14 cellular contexts compared by ENCODE assay signal in genomic region chr6:149395185-149395584, GRCh38. TPM values are rescaled to one million over a fixed set of nuclear protein-coding genes. Genes with fewer than 3 reads are reported as not detected.
DNase-seq lines count a peak whose midpoint lies in the region; ATAC-seq and TF ChIP-seq lines count a peak whose summit lies in the region.
"Had no signal": no experiment of that assay in that cellular context is flagged by ENCODE, and none has a peak within 500 bp of the region (broad histone marks: within the 10 kb centered on the region; RNA-seq: fewer than 3 reads in every experiment).

No MANE protein-coding gene starts in this region.

- peak overlapping the region; percentile 40 for H3K27ac Mint-ChIP-seq in activated naive CD4-positive, alpha-beta T cell treated with anti-CD3 and anti-CD28 coated beads for 36 hours
- H3K27ac Mint-ChIP-seq in activated T-helper 17 cell treated with anti-CD3 and anti-CD28 coated beads, Interleukin-2, amount 50 U/mL, for 72 hours: peak overlapping the region; percentile 45
- peak overlapping the region; percentile 33 for H3K27ac Mint-ChIP-seq in progenitor cell of endocrine pancreas

- no peak overlapping the region for H3K4me3 Mint-ChIP-seq in activated naive CD4-positive, alpha-beta T cell treated with anti-CD3 and anti-CD28 coated beads for 36 hours
- H3K4me3 Mint-ChIP-seq in activated T-helper 17 cell treated with anti-CD3 and anti-CD28 coated beads, Interleukin-2, amount 50 U/mL, for 72 hours: no peak overlapping the region
- H3K4me3 Mint-ChIP-seq in progenitor cell of endocrine pancreas (ENCODE audit: low read depth): no peak overlapping the region
- H3K4me3 Mint-ChIP-seq: IgD-negative memory B cell had no signal

- H3K36me3 ChIP-seq in MG63: peaks cover 44% of the 10 kb centered on the region

- H3K4me3 ChIP-seq in MG63: no peak overlapping the region

- H3K4me1 Mint-ChIP-seq in activated naive CD4-positive, alpha-beta T cell treated with anti-CD3 and anti-CD28 coated beads for 36 hours (ENCODE audit: low read depth): peaks cover 54% of the 10 kb centered on the region
- H3K4me1 Mint-ChIP-seq in activated T-helper 17 cell treated with anti-CD3 and anti-CD28 coated beads, Interleukin-2, amount 50 U/mL, for 72 hours: peaks cover 50% of the 10 kb centered on the region
- peaks cover 7% of the 10 kb centered on the region for H3K4me1 Mint-ChIP-seq in progenitor cell of endocrine pancreas (ENCODE audit: low read depth)

- no peak for ATAC-seq in SK-N-SH treated with all-trans-retinoic acid at 6 μM for 48 hours
- no peak for ATAC-seq in activated T-helper 17 cell treated with anti-CD3 and anti-CD28 coated beads, Interleukin-2, amount 50 U/mL, for 72 hours (replicated peaks)
- ATAC-seq: HCT116 had no signal

- no peak for DNase-seq in activated naive CD4-positive, alpha-beta T cell treated with anti-CD3 and anti-CD28 coated beads for 36 hours
- no peak for DNase-seq in activated naive CD4-positive, alpha-beta T cell treated with Interleukin-2 at 50 U/mL for 16 hours
- no peak for DNase-seq in progenitor cell of endocrine pancreas (ENCODE audit: low spot score, unreplicated experiment)
- DNase-seq in activated CD4-positive, CD25-positive, alpha-beta regulatory T cell (lab: John Stamatoyannopoulos, UW): no peak
- no peak for DNase-seq in MG63
- DNase-seq: AML-193, DMS79, NCI-H1417, NCI-H1930, NCI-H510A had no signal

- no peak for TF ChIP-seq CTCF in progenitor cell of endocrine pancreas (IDR thresholded peaks at IDR 0.05; ENCODE audit: unreplicated experiment)

- no peaks in the 10 kb centered on the region for H3K9me3 ChIP-seq in MG63

- H3K27me3 Mint-ChIP-seq in activated naive CD4-positive, alpha-beta T cell treated with anti-CD3 and anti-CD28 coated beads for 36 hours (ENCODE audit: low read depth): no peaks in the 10 kb centered on the region
- H3K27me3 Mint-ChIP-seq in activated T-helper 17 cell treated with anti-CD3 and anti-CD28 coated beads, Interleukin-2, amount 50 U/mL, for 72 hours: no peaks in the 10 kb centered on the region
- H3K27me3 Mint-ChIP-seq in progenitor cell of endocrine pancreas: no peaks in the 10 kb centered on the region
- H3K27me3 Mint-ChIP-seq: IgD-negative memory B cell had no signal

- no peaks in the 10 kb centered on the region for H3K9me3 Mint-ChIP-seq in activated naive CD4-positive, alpha-beta T cell treated with anti-CD3 and anti-CD28 coated beads for 36 hours
- H3K9me3 Mint-ChIP-seq in activated T-helper 17 cell treated with anti-CD3 and anti-CD28 coated beads, Interleukin-2, amount 50 U/mL, for 72 hours: no peaks in the 10 kb centered on the region
- peaks cover 10% of the 10 kb centered on the region for H3K9me3 Mint-ChIP-seq in progenitor cell of endocrine pancreas (ENCODE audit: low read depth)
- H3K9me3 Mint-ChIP-seq: IgD-negative memory B cell had no signal

- CTCF ChIA-PET in activated naive CD4-positive, alpha-beta T cell treated with anti-CD3 and anti-CD28 coated beads for 36 hours (lab: Charles Lee): no interaction called here

- H3K27me3 ChIP-seq in MG63: no peaks in the 10 kb centered on the region

- intact Hi-C loops in activated naive CD4-positive, alpha-beta T cell treated with anti-CD3 and anti-CD28 coated beads for 36 hours (cut with micrococcal nuclease): no loop called here

- H3K36me3 Mint-ChIP-seq in activated naive CD4-positive, alpha-beta T cell treated with anti-CD3 and anti-CD28 coated beads for 36 hours (ENCODE audit: low read depth): peaks cover 54% of the 10 kb centered on the region
- peaks cover 99% of the 10 kb centered on the region for H3K36me3 Mint-ChIP-seq in activated T-helper 17 cell treated with anti-CD3 and anti-CD28 coated beads, Interleukin-2, amount 50 U/mL, for 72 hours (ENCODE audit: low read depth)
- peaks cover 34% of the 10 kb centered on the region for H3K36me3 Mint-ChIP-seq in progenitor cell of endocrine pancreas (ENCODE audit: insufficient read depth)

TF ChIP-seq in SK-N-SH treated with all-trans-retinoic acid at 6 μM for 48 hours, 23 proteins besides CTCF, POLR2A, EP300 and RAD21:
- TF ChIP-seq ESRRG (CRISPR knock-in tag; IDR thresholded peaks at IDR 0.05): no peak
- peak; percentile 57 for TF ChIP-seq TCF4 (CRISPR knock-in tag; IDR thresholded peaks at IDR 0.05; ENCODE audit: borderline replicate concordance)
- peak; percentile 97 for TF ChIP-seq ZNF70 (CRISPR knock-in tag; IDR thresholded peaks at IDR 0.05)

RNA-seq across cellular contexts. Expression of gene SUMO4, which starts 4.9 kb away (rescaled TPM):
- total RNA-seq in activated naive CD4-positive, alpha-beta T cell treated with anti-CD3 and anti-CD28 coated beads for 36 hours: 1 to 10 TPM; 5.5 to 5.9 TPM
- total RNA-seq in activated T-helper 17 cell treated with anti-CD3 and anti-CD28 coated beads, Interleukin-2, amount 50 U/mL, for 72 hours: 10 to 100 TPM; 16.0 to 16.4 TPM
- total RNA-seq in progenitor cell of endocrine pancreas: 2.7 and 3.6 TPM in 2 replicates
- 8.4 TPM in 1 of 2 replicates, not detected in the other for total RNA-seq in MG63 (2014; rRNA removed; shearing (Covaris generic); ENCODE audit: low replicate concordance)
